19 cellular contexts compared by ENCODE assay signal in the genomic region with DNA sequence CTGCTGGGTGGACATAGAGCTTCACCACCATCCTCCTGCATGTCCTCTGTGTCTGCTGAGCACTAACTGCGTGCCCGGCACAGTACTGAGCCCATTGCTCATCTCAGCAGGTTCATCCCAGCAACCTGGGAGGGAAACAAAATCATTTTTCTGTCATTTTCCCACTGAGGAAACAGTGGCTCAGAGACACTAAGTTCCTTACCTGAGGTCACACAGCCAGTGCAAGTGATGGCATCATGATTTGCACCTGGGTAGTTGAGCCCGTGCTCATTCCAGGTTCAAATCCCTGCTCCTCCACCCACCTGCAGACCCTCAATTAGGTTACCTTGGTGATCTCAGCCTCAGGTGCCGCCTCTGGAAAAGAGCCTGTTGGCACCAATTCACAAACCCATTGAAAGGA. TPM values are rescaled to one million over a fixed set of nuclear protein-coding genes. Genes with fewer than 3 reads are reported as not detected.
DNase-seq lines count a peak whose midpoint lies in the region; ATAC-seq, FAIRE-seq and TF ChIP-seq lines count a peak whose summit lies in the region.
"Had no signal": no experiment of that assay in that cellular context is flagged by ENCODE, and none has a peak within 500 bp of the region (broad histone marks: within the 10 kb centered on the region; RNA-seq: fewer than 3 reads in every experiment).

No MANE protein-coding gene starts in this region.

- H3K4me3 ChIP-seq in HepG2 (replicated peaks in 1 of 3; ENCODE audit: insufficient read depth in 1 of 3, low read depth in 2 of 3, low read length in 3 of 3) (no peak overlapping the region), right lobe of liver (no peak overlapping the region), coronary artery (no peak overlapping the region), sigmoid colon (no peak overlapping the region), heart left ventricle (no peak overlapping the region), adrenal gland (no peak overlapping the region)
- H3K4me3 ChIP-seq: A549, GM23338 had no signal

- H3K27me3 ChIP-seq in HepG2 (ENCODE audit: control insufficient read depth in 1 of 2, insufficient read depth in 2 of 2, low read length in 2 of 2) = no peaks in the 10 kb centered on the region
- no peaks in the 10 kb centered on the region for H3K27me3 ChIP-seq in right lobe of liver
- no peaks in the 10 kb centered on the region for H3K27me3 ChIP-seq in sigmoid colon
- no peaks in the 10 kb centered on the region for H3K27me3 ChIP-seq in heart left ventricle
- no peaks in the 10 kb centered on the region for H3K27me3 ChIP-seq in adrenal gland

- H2AFZ ChIP-seq in HepG2 (ENCODE audit: low read length) = no peak overlapping the region
- H2AFZ ChIP-seq: GM23338 had no signal

- no peak for FAIRE-seq in HepG2 (lab: Jason Lieb, UNC)
- FAIRE-seq: A549, D721Med, GM12892, H54 had no signal

- ATAC-seq in HepG2 (no peak), right lobe of liver (no peak), heart left ventricle (no peak), GM18498 (IDR thresholded peaks at IDR 0.05; ENCODE audit: unreplicated experiment) (no peak)
- ATAC-seq: A549, GM23338 had no signal

- CTCF ChIA-PET in HepG2 (lab: Yijun Ruan, JAX; ENCODE audit: low intra/inter-chr PET ratio, low total read pairs) = no interaction called here

- DNase-seq in HepG2 (ENCODE audit: low spot score) (no peak), right lobe of liver (no peak), coronary artery (ENCODE audit: low spot score) (peak; percentile 17), sigmoid colon (peak; percentile 30), heart left ventricle (no peak), adrenal gland (no peak)
- DNase-seq: AML-193; Caco-2; CD4-positive, alpha-beta T cell; DMS79; GDM1 had no signal

- no peak overlapping the region for H3K9ac ChIP-seq in HepG2 (ENCODE audit: insufficient read depth, low read depth, low read length)

- no peaks in the 10 kb centered on the region for H3K79me2 ChIP-seq in HepG2 (ENCODE audit: insufficient read depth, low read length)

- TF ChIP-seq RAD21 in HepG2 (CRISPR knock-in tag; IDR thresholded peaks at IDR 0.05) = no peak

- no peaks in the 10 kb centered on the region for H3K4me1 ChIP-seq in HepG2 (ENCODE audit: insufficient read depth, low read length)
- H3K4me1 ChIP-seq in right lobe of liver = no peaks in the 10 kb centered on the region
- no peaks in the 10 kb centered on the region for H3K4me1 ChIP-seq in sigmoid colon
- H3K4me1 ChIP-seq in heart left ventricle = peaks cover 0 to 7% (median 0%) of the 10 kb centered on the region in 12 donors
- no peaks in the 10 kb centered on the region for H3K4me1 ChIP-seq in adrenal gland (replicated peaks in 1 of 2)
- H3K4me1 ChIP-seq: Caco-2 had no signal

- BruUV-seq in HepG2 (replicated peaks; lab: Mats Ljungman, UMichigan) = no TSS peak

- H3K27ac ChIP-seq in HepG2 (ENCODE audit: extremely low read length, insufficient read depth, low read length) (no peak overlapping the region), right lobe of liver (no peak overlapping the region), coronary artery (no peak overlapping the region), sigmoid colon (no peak overlapping the region), heart left ventricle (no peak overlapping the region), adrenal gland (no peak overlapping the region)
- H3K27ac ChIP-seq: 22Rv1, A549, C4-2B had no signal

- TF ChIP-seq CTCF in HepG2 (CRISPR knock-in tag; IDR thresholded peaks at IDR 0.05) = no peak
- no peak for TF ChIP-seq CTCF in right lobe of liver (IDR thresholded peaks at IDR 0.05)
- no peak for TF ChIP-seq CTCF in coronary artery (IDR thresholded peaks at IDR 0.05)
- TF ChIP-seq CTCF in sigmoid colon (IDR thresholded peaks at IDR 0.05) = no peak
- no peak for TF ChIP-seq CTCF in heart left ventricle (IDR thresholded peaks at IDR 0.05)
- no peak for TF ChIP-seq CTCF in adrenal gland (IDR thresholded peaks at IDR 0.05)

- no peaks in the 10 kb centered on the region for H4K20me1 ChIP-seq in HepG2 (ENCODE audit: insufficient read depth, low read length)

- H3K9me3 ChIP-seq in HepG2 (ENCODE audit: low read length) (no peaks in the 10 kb centered on the region), right lobe of liver (no peaks in the 10 kb centered on the region), sigmoid colon (no peaks in the 10 kb centered on the region), heart left ventricle (no peaks in the 10 kb centered on the region), adrenal gland (replicated peaks in 1 of 3) (no peaks in the 10 kb centered on the region)
- H3K9me3 ChIP-seq: A549, Caco-2 had no signal

- no peak overlapping the region for H3K4me2 ChIP-seq in HepG2 (ENCODE audit: low read depth, low read length)
- H3K4me2 ChIP-seq: A549, GM23338 had no signal

- no peak for TF ChIP-seq POLR2A in HepG2 (IDR thresholded peaks at IDR 0.05; ENCODE audit: insufficient read depth in 1 of 2, low read depth in 2 of 2, low read length in 2 of 2)
- no peak for TF ChIP-seq POLR2A in right lobe of liver (IDR thresholded peaks at IDR 0.05)
- TF ChIP-seq POLR2A in sigmoid colon (IDR thresholded peaks at IDR 0.05) = no peak
- no peak for TF ChIP-seq POLR2A in heart left ventricle (IDR thresholded peaks at IDR 0.05)
- TF ChIP-seq POLR2A in adrenal gland (IDR thresholded peaks at IDR 0.05) = no peak

- POLR2A ChIA-PET in HepG2 (lab: Yijun Ruan, JAX) = no interaction called here

- in situ Hi-C loops in HepG2 (cut with HindIII; ENCODE audit: extremely low pct_ligation_motif_present, low pct_unique_long_range_greater_than_20kb) = no loop called here

- H3K36me3 ChIP-seq in HepG2 (replicated peaks in 1 of 2; ENCODE audit: control insufficient read depth in 1 of 2, insufficient read depth in 2 of 2, low read length in 2 of 2) (0 out of 5 replicates have a peak, but pooled peaks cover 0 to 1% of the 10 kb centered on the region in 2 experiments), right lobe of liver (no peaks in the 10 kb centered on the region), sigmoid colon (no peaks in the 10 kb centered on the region), heart left ventricle (no peaks in the 10 kb centered on the region), adrenal gland (replicated peaks in 1 of 2) (no peaks in the 10 kb centered on the region)

- 93% methylated on average over 4 of the region's 4 CpGs for WGBS in HepG2 (ENCODE audit: low lambda C conversion rate)
- WGBS in right lobe of liver (ENCODE audit: insufficient coverage, low coverage, low lambda C conversion rate, missing lambda C conversion rate) = 92% methylated on average over 4 of the region's 4 CpGs
- WGBS in sigmoid colon, 2 donors = 96 to 97% methylated on average over 4 of the region's 4 CpGs
- WGBS in heart left ventricle, 4 donors = 84 to 100% (median 98%) methylated on average over 3 to 4 of the region's 4 CpGs
- WGBS in adrenal gland, 4 donors = 93 to 100% (median 94%) methylated on average over 4 of the region's 4 CpGs

- intact Hi-C loops in HepG2 (cut with micrococcal nuclease; ENCODE audit: unreplicated experiment) = no loop called here
- intact Hi-C loops in right lobe of liver (cut with DNase I) = no loop called here
- intact Hi-C loops in sigmoid colon (cut with DNase I) = no loop called here
- intact Hi-C loops in heart left ventricle (cut with DNase I) = no loop called here
- intact Hi-C loops in adrenal gland (cut with DNase I) = no loop called here

- no peak for TF ChIP-seq EP300 in HepG2 (IDR thresholded peaks at IDR 0.05; ENCODE audit: low read depth in 2 of 2, low read length in 2 of 2)
- no peak for TF ChIP-seq EP300 in HepG2 (CRISPR knock-in tag; IDR thresholded peaks at IDR 0.05; ENCODE audit: borderline replicate concordance)
- no peak for TF ChIP-seq EP300 in sigmoid colon (IDR thresholded peaks at IDR 0.05)

RNA-seq across cellular contexts. Expression of gene RNFT2, which starts 23.4 kb away (rescaled TPM):
- total RNA-seq in HepG2 (2016; rRNA removed; fragmentation: Illumina TruSeq; extraction: Trizol) (7.1 and 8.3 TPM in 2 replicates), right lobe of liver (1 to 10 TPM in 2 of 6 experiments, under 1 TPM in 4; 0.09 to 2.1 (median 0.75) TPM), sigmoid colon (1 to 10 TPM in 2 of 4 donors, under 1 TPM in 2; 0.36 to 4.3 (median 0.80) TPM), heart left ventricle (1 to 10 TPM in 6 of 9 donors, under 1 TPM in 3; 0.58 to 2.4 (median 1.7) TPM), adrenal gland (1 to 10 TPM; 2.8 to 9.7 (median 5.3) TPM)
- 4.9 and 5.0 TPM in 2 replicates for total RNA-seq in HepG2 (2016; cell fraction: cytosol; rRNA removed; fragmentation: Illumina TruSeq; extraction: Trizol; ENCODE audit: low read depth)
- total RNA-seq in HepG2 (2016; cell fraction: insoluble cytoplasmic fraction; rRNA removed; fragmentation: Illumina TruSeq; extraction: Trizol) = 6.1 and 7.2 TPM in 2 replicates
- 7.4 and 8.0 TPM in 2 replicates for total RNA-seq in HepG2 (2016; cell fraction: membrane; rRNA removed; fragmentation: Illumina TruSeq; extraction: Trizol)
- 7.7 and 9.7 TPM in 2 replicates for total RNA-seq in HepG2 (2016; cell fraction: nucleus; rRNA removed; fragmentation: Illumina TruSeq; extraction: Trizol)
- polyA plus RNA-seq in HepG2 (2011; rRNA removed) (3.3 and 3.4 TPM in 2 replicates), sigmoid colon (1 to 10 TPM in 2 of 3 donors, under 1 TPM in 1; 0.46 to 3.1 (median 1.2) TPM), heart left ventricle (under 1 TPM; 0.68 to 0.72 TPM), adrenal gland (10 to 100 TPM in 1 of 3 donors, 1 to 10 TPM in 2; 2.8 to 11.4 (median 8.9) TPM)
- 2.2 and 2.3 TPM in 2 replicates for polyA plus RNA-seq in HepG2 (2011; cell fraction: cytosol; rRNA removed)
- 3.3 and 4.4 TPM in 2 replicates for polyA plus RNA-seq in HepG2 (2011; cell fraction: nucleus; rRNA removed)
- polyA plus RNA-seq in HepG2 (2012) = 1.6 and 3.2 TPM in 2 replicates
- 1.2 TPM in 2 replicates for polyA plus RNA-seq in HepG2 (2016; cell fraction: cytosol; fragmentation: Illumina TruSeq; extraction: Trizol; ENCODE audit: low read depth)
- 2.3 and 3.9 TPM in 2 replicates for polyA plus RNA-seq in HepG2 (2016; cell fraction: insoluble cytoplasmic fraction; fragmentation: Illumina TruSeq; extraction: Trizol; ENCODE audit: low read depth)
- 3.2 and 3.7 TPM in 2 replicates for polyA plus RNA-seq in HepG2 (2016; cell fraction: membrane; fragmentation: Illumina TruSeq; extraction: Trizol; ENCODE audit: low read depth)
- polyA plus RNA-seq in HepG2 (2016; cell fraction: nucleus; fragmentation: Illumina TruSeq; extraction: Trizol; ENCODE audit: insufficient read depth, low read depth) = 10.6 and 13.3 TPM in 2 replicates
- 12.6 and 43.4 TPM in 2 replicates for polyA minus RNA-seq in HepG2 (2011; rRNA and poly(A)+ RNA removed; ENCODE audit: low replicate concordance)
- 5.0 and 6.7 TPM in 2 replicates for polyA minus RNA-seq in HepG2 (2011; cell fraction: cytosol; rRNA and poly(A)+ RNA removed)
- polyA minus RNA-seq in HepG2 (2011; cell fraction: nucleus; rRNA and poly(A)+ RNA removed) = 5.2 TPM in 2 replicates

RNA-seq across cellular contexts. Expression of gene SPRING1, which starts 23.6 kb away (rescaled TPM):
- total RNA-seq in HepG2 (2016; rRNA removed; fragmentation: Illumina TruSeq; extraction: Trizol) (51.8 and 65.6 TPM in 2 replicates), right lobe of liver (10 to 100 TPM in 4 of 6 experiments, 1 to 10 TPM in 2; 4.9 to 18.7 (median 12.0) TPM), sigmoid colon (10 to 100 TPM; 10.5 to 18.0 (median 13.7) TPM), heart left ventricle (10 to 100 TPM in 6 of 9 donors, 1 to 10 TPM in 3; 8.2 to 24.4 (median 14.6) TPM), adrenal gland (10 to 100 TPM; 24.3 to 33.9 (median 27.3) TPM)
- total RNA-seq in HepG2 (2016; cell fraction: cytosol; rRNA removed; fragmentation: Illumina TruSeq; extraction: Trizol; ENCODE audit: low read depth) = 73.3 and 84.9 TPM in 2 replicates
- total RNA-seq in HepG2 (2016; cell fraction: insoluble cytoplasmic fraction; rRNA removed; fragmentation: Illumina TruSeq; extraction: Trizol) = 52.8 and 55.9 TPM in 2 replicates
- 130 and 144 TPM in 2 replicates for total RNA-seq in HepG2 (2016; cell fraction: membrane; rRNA removed; fragmentation: Illumina TruSeq; extraction: Trizol)
- total RNA-seq in HepG2 (2016; cell fraction: nucleus; rRNA removed; fragmentation: Illumina TruSeq; extraction: Trizol) = 23.5 and 30.9 TPM in 2 replicates
- polyA plus RNA-seq in HepG2 (2011; rRNA removed) (16.1 and 20.0 TPM in 2 replicates), sigmoid colon (10 to 100 TPM; 16.2 to 38.6 (median 35.4) TPM), heart left ventricle (10 to 100 TPM in 1 of 2 donors, 1 to 10 TPM in 1; 9.2 to 14.0 TPM), adrenal gland (10 to 100 TPM in 2 of 3 donors, 1 to 10 TPM in 1; 9.7 to 14.4 (median 13.2) TPM)
- 10.7 and 16.5 TPM in 2 replicates for polyA plus RNA-seq in HepG2 (2011; cell fraction: cytosol; rRNA removed)
- polyA plus RNA-seq in HepG2 (2011; cell fraction: nucleus; rRNA removed) = 6.8 and 7.2 TPM in 2 replicates
- 9.0 and 11.3 TPM in 2 replicates for polyA plus RNA-seq in HepG2 (2012)
- 87.5 and 98.3 TPM in 2 replicates for polyA plus RNA-seq in HepG2 (2016; cell fraction: cytosol; fragmentation: Illumina TruSeq; extraction: Trizol; ENCODE audit: low read depth)
- polyA plus RNA-seq in HepG2 (2016; cell fraction: insoluble cytoplasmic fraction; fragmentation: Illumina TruSeq; extraction: Trizol; ENCODE audit: low read depth) = 40.6 and 42.1 TPM in 2 replicates
- 97.7 TPM in 2 replicates for polyA plus RNA-seq in HepG2 (2016; cell fraction: membrane; fragmentation: Illumina TruSeq; extraction: Trizol; ENCODE audit: low read depth)
- 25.0 and 26.3 TPM in 2 replicates for polyA plus RNA-seq in HepG2 (2016; cell fraction: nucleus; fragmentation: Illumina TruSeq; extraction: Trizol; ENCODE audit: insufficient read depth, low read depth)
- 26.4 and 35.5 TPM in 2 replicates for polyA minus RNA-seq in HepG2 (2011; rRNA and poly(A)+ RNA removed; ENCODE audit: low replicate concordance)
- 16.0 TPM in 2 replicates for polyA minus RNA-seq in HepG2 (2011; cell fraction: cytosol; rRNA and poly(A)+ RNA removed)
- 8.1 and 10.8 TPM in 2 replicates for polyA minus RNA-seq in HepG2 (2011; cell fraction: nucleus; rRNA and poly(A)+ RNA removed)

Comparison
In these comparisons a context has a peak if more than half of its experiments do, and no peak if none do; other contexts are left out.
1. DNase-seq: peak in coronary artery (single experiment) and sigmoid colon (single experiment); none in HepG2 (single experiment), right lobe of liver (0 of 3), heart left ventricle (0 of 5) and adrenal gland (0 of 7).